9 cellular contexts compared by ENCODE assay signal in genomic region chr1:20507248-20507563, GRCh38. TPM values are rescaled to one million over a fixed set of nuclear protein-coding genes. Genes with fewer than 3 reads are reported as not detected.
DNase-seq lines count a peak whose midpoint lies in the region; ATAC-seq, FAIRE-seq and TF ChIP-seq lines count a peak whose summit lies in the region.
"Had no signal": no experiment of that assay in that cellular context is flagged by ENCODE, and none has a peak within 500 bp of the region (broad histone marks: within the 10 kb centered on the region; RNA-seq: fewer than 3 reads in every experiment).

No MANE protein-coding gene starts in this region.

- 29 to 47% (median 37%) methylated on average over 5 of the region's 5 CpGs for WGBS in small intestine, 3 donors

- peaks cover 0 to 2% of the 10 kb centered on the region in 2 donors for H3K36me3 ChIP-seq in small intestine (ENCODE audit: control insufficient read depth in 2 of 2, insufficient read depth in 2 of 2, low read length in 2 of 2)

- H3K27me3 ChIP-seq in AG04450 (ENCODE audit: control insufficient read depth, insufficient read depth, low read length) (peaks cover 6% of the 10 kb centered on the region), small intestine (ENCODE audit: control insufficient read depth in 2 of 2, insufficient read depth in 2 of 2, low read length in 2 of 2) (peaks cover 0 to 4% of the 10 kb centered on the region in 2 donors)

- peak overlapping the region; percentile 65 for H3K27ac ChIP-seq in AG04450 (ENCODE audit: low read depth, low read length)
- peak overlapping the region; percentile 71 to 95 for H3K27ac ChIP-seq in small intestine (ENCODE audit: low read depth in 1 of 2, low read length in 1 of 2)

- H3K9me3 ChIP-seq in AG04450 (ENCODE audit: control insufficient read depth, insufficient read depth, low read length) (no peaks in the 10 kb centered on the region; the same call in 1 of the 2 replicates), small intestine (ENCODE audit: control insufficient read depth, low read depth) (no peaks in the 10 kb centered on the region)

- POLR2A ChIA-PET in AG04450 (lab: Yijun Ruan, JAX): interaction anchor here (0.5 to 1.4 kb wide), 3 partner anchors 12 to 315 kb away, joined by 3 to 4 read pairs (median 4); partner anchors contain the start of gene CAMK2N1

- CTCF ChIA-PET in AG04450 (lab: Charles Lee): interaction anchor here (1.8 kb wide), 1 partner anchor 294 kb away, joined by 7 read pairs; no protein-coding TSS in a partner anchor

- no peak for TF ChIP-seq CTCF in AG04450 (IDR thresholded peaks at IDR 0.05; ENCODE audit: low read depth, low read length)

- peak overlapping the region; percentile 96 for H3K4me3 ChIP-seq in AG04450 (ENCODE audit: low read depth, low read length)
- peak overlapping the region; percentile 82 to 86 for H3K4me3 ChIP-seq in small intestine (ENCODE audit: low read depth in 1 of 2, low read length in 2 of 2)

- FAIRE-seq in small intestine (lab: Jason Lieb, UNC): no peak
- no peak for FAIRE-seq in frontal cortex (lab: Jason Lieb, UNC)
- FAIRE-seq: islet of Langerhans had no signal

- DNase-seq in AG04450 (ENCODE audit: low read depth, low spot score): no peak
- DNase-seq in glomerular visceral epithelial cell (ENCODE audit: extremely low spot score): peak; percentile 9
- no peak for DNase-seq in small intestine
- no peak for DNase-seq in frontal cortex (ENCODE audit: low spot score in 2 of 2)
- DNase-seq in Ammon's horn (ENCODE audit: low spot score): no peak
- no peak for DNase-seq in activated gamma-delta T cell treated with Interleukin-2 at 50 U/mL for 16 hours

- peaks cover 1 to 4% of the 10 kb centered on the region in 2 donors for H3K4me1 ChIP-seq in small intestine (ENCODE audit: control insufficient read depth in 2 of 2, insufficient read depth in 1 of 2, low read depth in 1 of 2, low read length in 1 of 2)

- ATAC-seq in GM21619 (IDR thresholded peaks at IDR 0.05; ENCODE audit: unreplicated experiment) (peak; percentile 4), SK-N-SH treated with all-trans-retinoic acid at 6 μM for 48 hours (peak; percentile 45)

TF ChIP-seq in SK-N-SH treated with all-trans-retinoic acid at 6 μM for 48 hours, 23 proteins besides CTCF, POLR2A, EP300 and RAD21:
- no peak for TF ChIP-seq RARB (CRISPR knock-in tag; IDR thresholded peaks at IDR 0.05)
- no peak for TF ChIP-seq TSHZ2 (CRISPR knock-in tag; IDR thresholded peaks at IDR 0.05)
- no peak for TF ChIP-seq CREB5 (CRISPR knock-in tag; IDR thresholded peaks at IDR 0.05; ENCODE audit: low read depth)
- TF ChIP-seq ARNTL (CRISPR knock-in tag; IDR thresholded peaks at IDR 0.05; ENCODE audit: borderline replicate concordance, low read depth): no peak
TF ChIP-seq in SK-N-SH treated with all-trans-retinoic acid at 6 μM for 48 hours: peak in this region for 0.

RNA-seq across cellular contexts. Expression of gene MUL1, which starts 0.7 kb away (rescaled TPM):
- polyA plus RNA-seq in AG04450 (2011; rRNA removed) (23.1 and 26.6 TPM in 2 replicates), small intestine (10 to 100 TPM in 2 of 3 donors, 1 to 10 TPM in 1; 6.9 to 22.6 (median 10.8) TPM)
- 23.2 and 30.1 TPM in 2 replicates for polyA minus RNA-seq in AG04450 (2011; rRNA and poly(A)+ RNA removed)
- total RNA-seq in frontal cortex: 17.5 TPM

RNA-seq across cellular contexts. Expression of gene CAMK2N1, which starts 21.2 kb away (rescaled TPM):
- polyA plus RNA-seq in AG04450 (2011; rRNA removed): 62.8 and 83.1 TPM in 2 replicates
- 15.7 and 19.8 TPM in 2 replicates for polyA minus RNA-seq in AG04450 (2011; rRNA and poly(A)+ RNA removed)
- polyA plus RNA-seq in small intestine: 100 to 1,000 TPM in 2 of 3 donors, 10 to 100 TPM in 1; 27.0 to 126 (median 120) TPM
- total RNA-seq in frontal cortex: 109 TPM

RNA-seq across cellular contexts. Expression of gene FAM43B, which starts 45.2 kb away (rescaled TPM):
- polyA plus RNA-seq in AG04450 (2011; rRNA removed): 0.02 TPM in 1 of 2 replicates, not detected in the other
- polyA minus RNA-seq in AG04450 (2011; rRNA and poly(A)+ RNA removed): not detected in 2 replicates
- under 1 TPM in 2 of 3 donors, not detected in 1; 0.27 to 0.75 TPM for polyA plus RNA-seq in small intestine
- 0.82 TPM for total RNA-seq in frontal cortex
